8 cellular contexts compared by ENCODE assay signal in the genomic region with DNA sequence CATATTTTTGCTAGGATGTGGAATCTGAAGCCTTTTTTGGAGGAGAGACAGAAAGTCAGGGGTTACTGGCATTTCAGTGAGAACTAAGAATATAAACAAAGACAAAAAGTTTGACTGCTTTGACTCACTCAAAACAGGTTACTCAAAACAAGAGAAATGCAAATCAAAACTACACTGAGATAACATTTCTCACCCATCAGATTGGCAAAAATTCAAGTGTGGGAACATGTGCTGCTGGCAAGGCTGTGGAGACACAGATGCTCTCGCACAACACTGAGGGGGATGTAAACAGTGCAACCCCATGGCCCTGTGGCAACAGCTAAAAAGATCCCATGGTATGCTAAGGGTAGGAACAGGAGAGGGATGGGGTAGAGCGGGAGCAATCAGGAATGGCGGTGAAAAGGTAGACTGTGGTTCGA.
DNase-seq lines count a peak whose midpoint lies in the region; ATAC-seq lines count a peak whose summit lies in the region.
"Had no signal": no experiment of that assay in that cellular context is flagged by ENCODE, and none has a peak within 500 bp of the region (broad histone marks: within the 10 kb centered on the region; RNA-seq: fewer than 3 reads in every experiment).

No MANE protein-coding gene starts in this region.

- ATAC-seq in GM18867 (IDR thresholded peaks at IDR 0.05; ENCODE audit: unreplicated experiment) (peak; percentile 81), GM21723 (IDR thresholded peaks at IDR 0.05; ENCODE audit: unreplicated experiment) (peak; percentile 81)

- peak; percentile 26 for DNase-seq in LHCN-M2 (ENCODE audit: low read depth)
- peak; percentile 59 for DNase-seq in medulla oblongata (ENCODE audit: extremely low spot score)
- no peak for DNase-seq in NCI-H146 (lab: John Stamatoyannopoulos, UW)
- DNase-seq in UCSD-AML1 (lab: John Stamatoyannopoulos, UW; ENCODE audit: unreplicated experiment): no peak
- DNase-seq in HuH-7.5 (ENCODE audit: low spot score): no peak
- DNase-seq: heart right ventricle had no signal

Comparison
In these comparisons a context has a peak if more than half of its experiments do, and no peak if none do; other contexts are left out.
1. DNase-seq: peak in LHCN-M2 (single experiment) and medulla oblongata (single experiment); none in NCI-H146 (single experiment), UCSD-AML1 (single experiment) and HuH-7.5 (single experiment).